ENCODE assay signal across 8 cellular contexts in genomic region chr11:96307748-96308133, GRCh38. TPM values are rescaled to one million over a fixed set of nuclear protein-coding genes. Genes with fewer than 3 reads are reported as not detected.
DNase-seq lines count a peak whose midpoint lies in the region; ATAC-seq and TF ChIP-seq lines count a peak whose summit lies in the region.

No MANE protein-coding gene starts in this region.

- ATAC-seq in HG02642 (IDR thresholded peaks at IDR 0.05; ENCODE audit: poor library complexity, unreplicated experiment) (no peak), HG03354 (IDR thresholded peaks at IDR 0.05; ENCODE audit: poor library complexity, severe bottlenecking, unreplicated experiment) (no peak)

- DNase-seq in A172 (ENCODE audit: low spot score) (peak; percentile 83), HT1080 (ENCODE audit: low read depth) (peak; percentile 95), cardiac fibroblast (ENCODE audit: low read depth in 2 of 2) (peak; percentile 89 to 91), GM20000 (ENCODE audit: low spot score) (no peak), GM19238 (ENCODE audit: insufficient read length, low spot score) (no peak)

- peaks cover 26 to 51% of the 10 kb centered on the region in 2 donors for H3K4me1 ChIP-seq in mucosa of rectum (ENCODE audit: control insufficient read depth in 2 of 2, insufficient read depth in 2 of 2, low read length in 2 of 2)

- no peaks in the 10 kb centered on the region for H3K27me3 ChIP-seq in mucosa of rectum (ENCODE audit: control insufficient read depth in 2 of 2, insufficient read depth in 2 of 2, low read length in 2 of 2)

- no peaks in the 10 kb centered on the region for H3K36me3 ChIP-seq in mucosa of rectum (ENCODE audit: control insufficient read depth in 2 of 2, insufficient read depth in 2 of 2, low read length in 2 of 2)

- H3K9ac ChIP-seq in mucosa of rectum (ENCODE audit: low read depth in 1 of 2, low read length in 2 of 2): peak overlapping the region; percentile 61 to 67

- peak overlapping the region; percentile 90 to 92 for H3K27ac ChIP-seq in mucosa of rectum (ENCODE audit: low read depth in 2 of 2, low read length in 2 of 2)

- TF ChIP-seq CTCF in cardiac fibroblast (IDR thresholded peaks at IDR 0.05; ENCODE audit: low read depth, low read length) (no peak), GM20000 (IDR thresholded peaks at IDR 0.05; ENCODE audit: extremely low read depth, missing control alignments) (no peak)

- H3K4me3 ChIP-seq in cardiac fibroblast (replicated peaks in 1 of 2; ENCODE audit: low read depth in 2 of 2, low read length in 2 of 2) (peak overlapping the region; percentile 27 to 39), mucosa of rectum (ENCODE audit: low read length in 2 of 2) (peak overlapping the region; percentile 59 to 65)

- H3K9me3 ChIP-seq in mucosa of rectum (ENCODE audit: control insufficient read depth in 2 of 2, low read length in 2 of 2): no peaks in the 10 kb centered on the region

RNA-seq across cellular contexts. Expression of gene MAML2, which starts 35.3 kb away (rescaled TPM):
- total RNA-seq in A172 (2014; rRNA removed; shearing (Covaris generic)): 2.1 TPM in 2 replicates
- total RNA-seq in HT1080 (2014; rRNA removed; shearing (Covaris generic)): 5.4 and 7.2 TPM in 2 replicates
- polyA plus RNA-seq in HT1080 (2015; cell fraction: cytosol; rRNA removed): 6.5 and 9.8 TPM in 2 replicates
- polyA plus RNA-seq in HT1080 (2015; cell fraction: nucleus; rRNA removed): 12.1 and 13.2 TPM in 2 replicates

Comparison
In these comparisons a context has a peak if more than half of its experiments do, and no peak if none do; other contexts are left out.
1. DNase-seq: peak in A172 (single experiment), HT1080 (single experiment) and cardiac fibroblast (2 of 2); none in GM20000 (single experiment) and GM19238 (single experiment).